In the genomic region with DNA sequence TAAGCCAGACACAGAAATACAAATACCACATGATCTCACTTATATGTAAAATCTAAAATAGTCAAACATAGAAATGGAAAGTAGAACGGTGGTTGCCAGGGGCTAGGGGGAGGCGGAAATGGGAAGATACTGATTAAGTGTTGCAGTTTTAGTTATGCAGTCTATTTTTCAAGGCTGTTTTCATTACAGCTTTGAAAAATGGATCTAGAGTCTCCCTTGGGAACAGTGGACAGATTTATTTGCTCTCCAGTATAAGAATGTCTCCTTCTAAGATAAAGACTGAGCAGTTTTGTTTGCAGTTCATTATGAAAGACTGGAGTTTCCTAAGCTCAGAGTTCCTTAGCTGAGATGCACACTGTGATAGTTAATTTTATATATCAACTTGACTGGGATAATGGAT, we compare ENCODE assay signal across 17 cellular contexts.
DNase-seq lines count a peak whose midpoint lies in the region; TF ChIP-seq lines count a peak whose summit lies in the region.
"Had no signal": no experiment of that assay in that cellular context is flagged by ENCODE, and none has a peak within 500 bp of the region (broad histone marks: within the 10 kb centered on the region; RNA-seq: fewer than 3 reads in every experiment).

No MANE protein-coding gene starts in this region.

- 62 to 71% methylated on average over 2 of the region's 2 CpGs for WGBS in esophagus squamous epithelium, 2 donors

- H3K27ac ChIP-seq in OCI-LY3 (ENCODE audit: low read length), result no peak overlapping the region
- no peak overlapping the region for H3K27ac ChIP-seq in esophagus squamous epithelium
- no peak overlapping the region for H3K27ac ChIP-seq in ascending aorta
- H3K27ac ChIP-seq: C4-2B had no signal

- H3K4me3 Mint-ChIP-seq in mesothelial cell of epicardium (no peak overlapping the region), nephron progenitor cell (no peak overlapping the region)
- H3K4me3 Mint-ChIP-seq: CD4-positive, alpha-beta T cell; GM23338; HFFc6 had no signal

- H3K27me3 ChIP-seq in HAP-1 (ENCODE audit: low read depth) (no peaks in the 10 kb centered on the region), OCI-LY3 (ENCODE audit: low read depth, low read length) (no peaks in the 10 kb centered on the region), esophagus squamous epithelium (no peaks in the 10 kb centered on the region), ascending aorta (no peaks in the 10 kb centered on the region)

- H3K4me1 ChIP-seq in HAP-1 (peaks cover 7% of the 10 kb centered on the region), OCI-LY3 (ENCODE audit: low read length) (peaks cover 8% of the 10 kb centered on the region), esophagus squamous epithelium (no peaks in the 10 kb centered on the region), ascending aorta (no peaks in the 10 kb centered on the region)

- H3K27me3 Mint-ChIP-seq in mesothelial cell of epicardium (ENCODE audit: low read depth) (no peaks in the 10 kb centered on the region), nephron progenitor cell (ENCODE audit: low read depth, poor library complexity) (no peaks in the 10 kb centered on the region)
- H3K27me3 Mint-ChIP-seq: CD4-positive, alpha-beta T cell had no signal

- no peak for TF ChIP-seq POLR2A in esophagus squamous epithelium (IDR thresholded peaks at IDR 0.05)

- H3K4me2 ChIP-seq in OCI-LY3 (ENCODE audit: low read length), result peak overlapping the region; percentile 4
- H3K4me2 ChIP-seq: GM23338 had no signal

- TF ChIP-seq CTCF in OCI-LY3 (IDR thresholded peaks at IDR 0.05; ENCODE audit: low read depth, low read length) (no peak), fibroblast of the aortic adventitia (IDR thresholded peaks at IDR 0.05; ENCODE audit: insufficient read depth, low read length) (no peak), mesothelial cell of epicardium (IDR thresholded peaks at IDR 0.05; ENCODE audit: unreplicated experiment) (no peak), esophagus squamous epithelium (IDR thresholded peaks at IDR 0.05) (no peak), ascending aorta (IDR thresholded peaks at IDR 0.05) (no peak), nephron progenitor cell (IDR thresholded peaks at IDR 0.05) (no peak)

- H3K36me3 Mint-ChIP-seq in mesothelial cell of epicardium, result no peaks in the 10 kb centered on the region
- no peaks in the 10 kb centered on the region for H3K36me3 Mint-ChIP-seq in nephron progenitor cell (ENCODE audit: low read depth)

- H3K9me3 Mint-ChIP-seq in mesothelial cell of epicardium (no peaks in the 10 kb centered on the region), nephron progenitor cell (no peaks in the 10 kb centered on the region)
- H3K9me3 Mint-ChIP-seq: CD4-positive, alpha-beta T cell; GM23338 had no signal

- H3K4me3 ChIP-seq in HAP-1 (no peak overlapping the region), OCI-LY3 (ENCODE audit: low read length) (no peak overlapping the region), fibroblast of the aortic adventitia (ENCODE audit: low read depth, low read length) (no peak overlapping the region), esophagus squamous epithelium (no peak overlapping the region), ascending aorta (no peak overlapping the region)
- H3K4me3 ChIP-seq: GM23338 had no signal

- H3K9me3 ChIP-seq in HAP-1 (no peaks in the 10 kb centered on the region), OCI-LY3 (ENCODE audit: insufficient read depth, low read length) (no peaks in the 10 kb centered on the region), esophagus squamous epithelium (no peaks in the 10 kb centered on the region), ascending aorta (no peaks in the 10 kb centered on the region)

- H3K27ac Mint-ChIP-seq in mesothelial cell of epicardium, result peak overlapping the region; percentile 61
- H3K27ac Mint-ChIP-seq in nephron progenitor cell, result no peak overlapping the region
- H3K27ac Mint-ChIP-seq: CD4-positive, alpha-beta T cell; GM23338; HFFc6 had no signal

- H3K36me3 ChIP-seq in HAP-1 (replicated peaks), result no peaks in the 10 kb centered on the region
- H3K36me3 ChIP-seq in OCI-LY3 (replicated peaks; ENCODE audit: low read depth, low read length), result no peaks in the 10 kb centered on the region
- H3K36me3 ChIP-seq in esophagus squamous epithelium, result no peaks in the 10 kb centered on the region
- H3K36me3 ChIP-seq in ascending aorta, result no peaks in the 10 kb centered on the region

- H3K79me2 ChIP-seq in OCI-LY3 (ENCODE audit: low read length), result no peaks in the 10 kb centered on the region

- peak overlapping the region; percentile 10; the same call in 1 of the 2 replicates for H2AFZ ChIP-seq in OCI-LY3 (ENCODE audit: low read depth, low read length)
- H2AFZ ChIP-seq: GM23338 had no signal

- intact Hi-C loops in esophagus squamous epithelium (cut with DNase I) (no loop called here), ascending aorta (cut with DNase I) (no loop called here)

- DNase-seq in HAP-1 (ENCODE audit: low spot score in 2 of 2), result peak; percentile 25 to 28
- DNase-seq in fibroblast of the aortic adventitia (ENCODE audit: low read depth), result peak; percentile 51
- DNase-seq in mesothelial cell of epicardium (ENCODE audit: low spot score in 2 of 2, unreplicated experiment in 2 of 2), result no peak
- no peak for DNase-seq in NCI-H146 (lab: John Stamatoyannopoulos, UW)
- no peak for DNase-seq in esophagus squamous epithelium (lab: John Stamatoyannopoulos, UW)
- no peak for DNase-seq in ascending aorta (ENCODE audit: low spot score in 2 of 2)
- no peak for DNase-seq in nephron progenitor cell
- DNase-seq: AML-193; CD4-positive, alpha-beta T cell; DMS153; DMS79; GDM1; HFFc6; IMR-90 had no signal

- H3K9ac ChIP-seq in OCI-LY3 (ENCODE audit: low read length), result no peak overlapping the region

- in situ Hi-C loops in HAP-1 (cut with MboI; ENCODE audit: low sequenced_read_pairs), result no loop called here

- H4K20me1 ChIP-seq in OCI-LY3 (ENCODE audit: insufficient read depth, low read length), result no peaks in the 10 kb centered on the region

- H3K4me1 Mint-ChIP-seq in mesothelial cell of epicardium, result peaks cover 33% of the 10 kb centered on the region
- H3K4me1 Mint-ChIP-seq in nephron progenitor cell, result no peaks in the 10 kb centered on the region
- H3K4me1 Mint-ChIP-seq: GM23338 had no signal

Comparison
In these comparisons a context has a peak if more than half of its experiments do, and no peak if none do; other contexts are left out.
1. DNase-seq: peak in HAP-1 (2 of 2) and fibroblast of the aortic adventitia (single experiment); none in mesothelial cell of epicardium (0 of 2), NCI-H146 (single experiment), esophagus squamous epithelium (single experiment), ascending aorta (0 of 2) and nephron progenitor cell (single experiment).